ENCODE assay signal across 12 cellular contexts in the genomic region with DNA sequence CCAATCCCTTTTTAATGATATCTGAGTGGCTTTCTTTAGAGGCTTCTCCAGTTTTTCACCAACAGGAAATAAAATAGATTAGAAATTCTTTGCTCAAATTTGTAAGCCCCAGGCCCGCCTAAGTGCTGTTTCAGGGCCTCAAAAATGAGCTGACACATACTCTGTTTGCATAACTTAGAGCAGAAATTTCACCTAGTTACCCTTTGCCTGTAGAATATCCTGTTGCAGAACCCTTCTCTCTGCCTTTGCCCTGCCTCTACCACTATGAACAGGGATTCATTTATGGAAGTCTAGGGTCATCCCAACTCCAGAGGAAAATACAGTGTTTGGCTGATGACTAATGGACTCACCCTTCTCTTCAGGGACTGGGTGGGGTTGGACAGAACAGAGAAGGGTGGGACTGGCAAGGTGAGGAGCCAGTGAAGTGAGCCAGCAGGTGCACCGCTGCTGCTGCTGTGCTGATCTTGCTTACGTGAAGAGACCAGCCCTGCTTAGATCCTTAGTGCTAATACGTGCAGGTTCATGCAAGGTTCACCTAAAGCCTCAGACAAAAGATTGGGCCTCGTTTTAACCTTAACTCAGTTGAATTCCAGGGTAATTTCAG. TPM values are rescaled to one million over a fixed set of nuclear protein-coding genes. Genes with fewer than 3 reads are reported as not detected.
DNase-seq lines count a peak whose midpoint lies in the region; ATAC-seq lines count a peak whose summit lies in the region.
"Had no signal": no experiment of that assay in that cellular context is flagged by ENCODE, and none has a peak within 500 bp of the region (broad histone marks: within the 10 kb centered on the region; RNA-seq: fewer than 3 reads in every experiment).

No MANE protein-coding gene starts in this region.

- H3K4me3 Mint-ChIP-seq in CD8-positive, alpha-beta memory T cell, result peak overlapping the region in 4 of 7 donors; percentile 15 to 52 (median 26)
- H3K4me3 Mint-ChIP-seq in naive thymus-derived CD4-positive, alpha-beta T cell, result peak overlapping the region in 3 of 10 donors; percentile 23 to 36 (median 27)
- no peak overlapping the region for H3K4me3 Mint-ChIP-seq in activated CD8-positive, alpha-beta memory T cell treated with anti-CD3 and anti-CD28 coated beads, Interleukin-2, amount 10 ng/mL, durations not matched to agents 7 days and 5 days
- H3K4me3 Mint-ChIP-seq: dendritic cell treated with granulocyte-macrophage colony-stimulating factor and Interleukin-4, amounts not matched to agents 40 ng/mL and 50 ng/mL, for 4 days had no signal

- intact Hi-C loops in naive thymus-derived CD4-positive, alpha-beta T cell (cut with micrococcal nuclease), result loop anchor here in 1 of 2 donors (2.0 kb wide), 1 partner anchor 14 kb away; no protein-coding TSS in a partner anchor

- CTCF ChIA-PET in CD8-positive, alpha-beta memory T cell (lab: Charles Lee), result interaction anchor here (1.5 kb wide), 1 partner anchor 23 kb away, joined by 3 read pairs; a partner anchor contains a TSS
- CTCF ChIA-PET in naive thymus-derived CD4-positive, alpha-beta T cell (lab: Charles Lee), result interaction anchor here (0.6 kb wide), 2 partner anchors 74 to 1592 kb away, joined by 3 to 4 read pairs; no protein-coding TSS in a partner anchor
- CTCF ChIA-PET in activated CD8-positive, alpha-beta memory T cell treated with anti-CD3 and anti-CD28 coated beads, Interleukin-2, amount 10 ng/mL, durations not matched to agents 7 days and 5 days (lab: Charles Lee), result no interaction called here

- DNase-seq in CD8-positive, alpha-beta memory T cell, result no peak
- peak; percentile 10 for DNase-seq in HT1080 (ENCODE audit: low read depth)
- peak; percentile 15 for DNase-seq in central memory CD4-positive, alpha-beta T cell
- DNase-seq in naive thymus-derived CD4-positive, alpha-beta T cell, result peak in 1 of 9 donors; percentile 2
- no peak for DNase-seq in activated CD8-positive, alpha-beta memory T cell treated with anti-CD3 and anti-CD28 coated beads, Interleukin-2, amount 10 ng/mL, durations not matched to agents 7 days and 5 days
- DNase-seq in NCI-H146 treated with DMSO at 0.1 percent for 48 hours (lab: John Stamatoyannopoulos, UW; ENCODE audit: unreplicated experiment), result no peak
- no peak for DNase-seq in GM19238 (ENCODE audit: insufficient read length, low spot score)
- DNase-seq: gastrocnemius medialis; GM23248; stimulated activated CD4-positive, alpha-beta T cell treated with anti-CD3 and anti-CD28 coated beads, Interleukin-2, amount 100 ng/mL, for 48 hours had no signal

- H3K27me3 ChIP-seq in CD8-positive, alpha-beta memory T cell (ENCODE audit: insufficient read depth, low read length, poor library complexity, severe bottlenecking), result no peaks in the 10 kb centered on the region
- H3K27me3 ChIP-seq in naive thymus-derived CD4-positive, alpha-beta T cell (ENCODE audit: control insufficient read depth in 2 of 2, insufficient read depth in 2 of 2, low read length in 2 of 2), result no peaks in the 10 kb centered on the region
- H3K27me3 ChIP-seq: gastrocnemius medialis had no signal

- H3K4me3 ChIP-seq in CD8-positive, alpha-beta memory T cell (ENCODE audit: low read length), result no peak overlapping the region
- H3K4me3 ChIP-seq in naive thymus-derived CD4-positive, alpha-beta T cell (ENCODE audit: low read length), result no peak overlapping the region
- H3K4me3 ChIP-seq: gastrocnemius medialis, GM23248 had no signal

- H3K4me1 ChIP-seq in CD8-positive, alpha-beta memory T cell (ENCODE audit: insufficient read depth, low read length), result peaks cover 15% of the 10 kb centered on the region
- H3K4me1 ChIP-seq in naive thymus-derived CD4-positive, alpha-beta T cell (ENCODE audit: control insufficient read depth in 2 of 2, insufficient read depth in 2 of 2, low read length in 2 of 2), result peaks cover 0 to 3% of the 10 kb centered on the region in 2 donors

- peak overlapping the region; percentile 5 to 93 (median 68) for H3K27ac Mint-ChIP-seq in CD8-positive, alpha-beta memory T cell
- H3K27ac Mint-ChIP-seq in naive thymus-derived CD4-positive, alpha-beta T cell, result peak overlapping the region in 3 of 9 donors; percentile 15 to 53 (median 24)
- H3K27ac Mint-ChIP-seq in activated CD8-positive, alpha-beta memory T cell treated with anti-CD3 and anti-CD28 coated beads, Interleukin-2, amount 10 ng/mL, durations not matched to agents 7 days and 5 days, result no peak overlapping the region
- H3K27ac Mint-ChIP-seq: dendritic cell treated with granulocyte-macrophage colony-stimulating factor and Interleukin-4, amounts not matched to agents 40 ng/mL and 50 ng/mL, for 4 days had no signal

- no peaks in the 10 kb centered on the region for H3K27me3 Mint-ChIP-seq in CD8-positive, alpha-beta memory T cell
- no peaks in the 10 kb centered on the region for H3K27me3 Mint-ChIP-seq in naive thymus-derived CD4-positive, alpha-beta T cell
- H3K27me3 Mint-ChIP-seq in activated CD8-positive, alpha-beta memory T cell treated with anti-CD3 and anti-CD28 coated beads, Interleukin-2, amount 10 ng/mL, durations not matched to agents 7 days and 5 days, result no peaks in the 10 kb centered on the region
- H3K27me3 Mint-ChIP-seq: dendritic cell treated with granulocyte-macrophage colony-stimulating factor and Interleukin-4, amounts not matched to agents 40 ng/mL and 50 ng/mL, for 4 days had no signal

- H3K9me3 Mint-ChIP-seq in CD8-positive, alpha-beta memory T cell, result no peaks in the 10 kb centered on the region
- H3K9me3 Mint-ChIP-seq in naive thymus-derived CD4-positive, alpha-beta T cell, result no peaks in the 10 kb centered on the region
- no peaks in the 10 kb centered on the region for H3K9me3 Mint-ChIP-seq in activated CD8-positive, alpha-beta memory T cell treated with anti-CD3 and anti-CD28 coated beads, Interleukin-2, amount 10 ng/mL, durations not matched to agents 7 days and 5 days (ENCODE audit: low read depth)
- H3K9me3 Mint-ChIP-seq: dendritic cell treated with granulocyte-macrophage colony-stimulating factor and Interleukin-4, amounts not matched to agents 40 ng/mL and 50 ng/mL, for 4 days had no signal

- H3K27ac ChIP-seq in CD8-positive, alpha-beta memory T cell (ENCODE audit: low read depth, low read length), result no peak overlapping the region
- no peak overlapping the region for H3K27ac ChIP-seq in naive thymus-derived CD4-positive, alpha-beta T cell (ENCODE audit: low read depth, low read length)
- H3K27ac ChIP-seq: gastrocnemius medialis, GM23248 had no signal

- H3K36me3 Mint-ChIP-seq in CD8-positive, alpha-beta memory T cell, result peaks cover 0 to 9% (median 4%) of the 10 kb centered on the region in 3 donors
- H3K36me3 Mint-ChIP-seq in naive thymus-derived CD4-positive, alpha-beta T cell, result peaks cover 0 to 23% (median 5%) of the 10 kb centered on the region in 5 donors
- H3K36me3 Mint-ChIP-seq in activated CD8-positive, alpha-beta memory T cell treated with anti-CD3 and anti-CD28 coated beads, Interleukin-2, amount 10 ng/mL, durations not matched to agents 7 days and 5 days, result peaks cover 32% of the 10 kb centered on the region

- POLR2A ChIA-PET in CD8-positive, alpha-beta memory T cell (lab: Charles Lee), result no interaction called here
- POLR2A ChIA-PET in naive thymus-derived CD4-positive, alpha-beta T cell (lab: Charles Lee), result interaction anchor here (0.6 kb wide), 1 partner anchor 12 kb away, joined by 3 read pairs; no protein-coding TSS in a partner anchor

- H3K36me3 ChIP-seq in CD8-positive, alpha-beta memory T cell (ENCODE audit: insufficient read depth, low read length), result no peaks in the 10 kb centered on the region
- no peaks in the 10 kb centered on the region for H3K36me3 ChIP-seq in naive thymus-derived CD4-positive, alpha-beta T cell (ENCODE audit: control insufficient read depth in 2 of 3, insufficient read depth in 3 of 3, low read length in 3 of 3)
- H3K36me3 ChIP-seq: gastrocnemius medialis had no signal

- peaks cover 55 to 82% (median 80%) of the 10 kb centered on the region in 3 donors for H3K4me1 Mint-ChIP-seq in CD8-positive, alpha-beta memory T cell
- peaks cover 28 to 73% (median 70%) of the 10 kb centered on the region in 7 donors for H3K4me1 Mint-ChIP-seq in naive thymus-derived CD4-positive, alpha-beta T cell
- H3K4me1 Mint-ChIP-seq in activated CD8-positive, alpha-beta memory T cell treated with anti-CD3 and anti-CD28 coated beads, Interleukin-2, amount 10 ng/mL, durations not matched to agents 7 days and 5 days, result peaks cover 56% of the 10 kb centered on the region

- no peaks in the 10 kb centered on the region for H3K9me3 ChIP-seq in CD8-positive, alpha-beta memory T cell (ENCODE audit: low read length)
- no peaks in the 10 kb centered on the region for H3K9me3 ChIP-seq in naive thymus-derived CD4-positive, alpha-beta T cell (ENCODE audit: control insufficient read depth in 2 of 3, low read length in 3 of 3)
- H3K9me3 ChIP-seq: gastrocnemius medialis had no signal

- peak; percentile 49 for ATAC-seq in naive thymus-derived CD4-positive, alpha-beta T cell
- no peak for ATAC-seq in activated CD8-positive, alpha-beta memory T cell treated with anti-CD3 and anti-CD28 coated beads, Interleukin-2, amount 10 ng/mL, durations not matched to agents 7 days and 5 days
- ATAC-seq in HG02970 (IDR thresholded peaks at IDR 0.05; ENCODE audit: low FRiP score, unreplicated experiment), result no peak
- ATAC-seq: gastrocnemius medialis had no signal

RNA-seq across cellular contexts. Expression of a gene that starts 22.8 kb away (rescaled TPM):
- total RNA-seq in CD8-positive, alpha-beta memory T cell, result 10 to 100 TPM; 71.9 to 76.0 TPM
- polyA plus RNA-seq in CD8-positive, alpha-beta memory T cell, result 170 TPM
- total RNA-seq in HT1080 (2014; rRNA removed; shearing (Covaris generic)), result 24.3 and 28.2 TPM in 2 replicates
- polyA plus RNA-seq in HT1080 (2015; cell fraction: cytosol; rRNA removed), result 21.6 and 23.0 TPM in 2 replicates
- polyA plus RNA-seq in HT1080 (2015; cell fraction: nucleus; rRNA removed), result 10.7 and 12.4 TPM in 2 replicates
- 10 to 100 TPM; 38.7 to 93.5 (median 46.2) TPM for total RNA-seq in naive thymus-derived CD4-positive, alpha-beta T cell
- polyA plus RNA-seq in naive thymus-derived CD4-positive, alpha-beta T cell, result 100 to 1,000 TPM; 109 to 141 TPM
- 100 to 1,000 TPM; 149 to 198 TPM for total RNA-seq in activated CD8-positive, alpha-beta memory T cell treated with anti-CD3 and anti-CD28 coated beads, Interleukin-2, amount 10 ng/mL, durations not matched to agents 7 days and 5 days

RNA-seq across cellular contexts. Expression of a gene that starts 23.2 kb away (rescaled TPM):
- 10 to 100 TPM; 14.1 to 14.6 TPM for total RNA-seq in CD8-positive, alpha-beta memory T cell
- polyA plus RNA-seq in CD8-positive, alpha-beta memory T cell, result 48.4 TPM
- total RNA-seq in HT1080 (2014; rRNA removed; shearing (Covaris generic)), result 6.7 and 8.0 TPM in 2 replicates
- 9.2 and 10.6 TPM in 2 replicates for polyA plus RNA-seq in HT1080 (2015; cell fraction: cytosol; rRNA removed)
- polyA plus RNA-seq in HT1080 (2015; cell fraction: nucleus; rRNA removed), result 14.2 and 23.7 TPM in 2 replicates
- total RNA-seq in naive thymus-derived CD4-positive, alpha-beta T cell, result 100 to 1,000 TPM in 2 of 5 experiments, 10 to 100 TPM in 3; 23.4 to 103 (median 58.1) TPM
- polyA plus RNA-seq in naive thymus-derived CD4-positive, alpha-beta T cell, result 10 to 100 TPM; 64.3 to 75.5 TPM
- total RNA-seq in activated CD8-positive, alpha-beta memory T cell treated with anti-CD3 and anti-CD28 coated beads, Interleukin-2, amount 10 ng/mL, durations not matched to agents 7 days and 5 days, result 10 to 100 TPM; 24.8 to 40.0 TPM

Comparison
In these comparisons a context has a peak if more than half of its experiments do, and no peak if none do; other contexts are left out.
1. DNase-seq: peak in HT1080 (single experiment) and central memory CD4-positive, alpha-beta T cell (single experiment); none in CD8-positive, alpha-beta memory T cell (0 of 5), activated CD8-positive, alpha-beta memory T cell treated with anti-CD3 and anti-CD28 coated beads, Interleukin-2, amount 10 ng/mL, durations not matched to agents 7 days and 5 days (single experiment), NCI-H146 treated with DMSO at 0.1 percent for 48 hours (single experiment) and GM19238 (single experiment).